ENCODE assay signal across 11 cellular contexts in genomic region chr14:70803321-70804110, GRCh38. TPM values are rescaled to one million over a fixed set of nuclear protein-coding genes. Genes with fewer than 3 reads are reported as not detected.
A peak's percentile ranks its signal among the peaks of the same experiment; 100 is the strongest.
DNase-seq lines count a peak whose midpoint lies in the region; ATAC-seq lines count a peak whose summit lies in the region.
"Had no signal": no experiment of that assay in that cellular context is flagged by ENCODE, and none has a peak within 500 bp of the region (broad histone marks: within the 10 kb centered on the region; RNA-seq: fewer than 3 reads in every experiment).

No MANE protein-coding gene starts in this region.

- ATAC-seq in GM18498 (IDR thresholded peaks at IDR 0.05; ENCODE audit: unreplicated experiment) (peak; percentile 83), GM21447 (IDR thresholded peaks at IDR 0.05; ENCODE audit: unreplicated experiment) (peak; percentile 67), HG03135 (IDR thresholded peaks at IDR 0.05; ENCODE audit: unreplicated experiment) (peak; percentile 70)

- DNase-seq in RPMI8226 (peak; percentile 64), mesenteric fat pad (ENCODE audit: low spot score) (no peak), NCI-H2196 treated with DMSO at 0.1 percent for 48 hours (lab: John Stamatoyannopoulos, UW; ENCODE audit: unreplicated experiment) (no peak), NCI-H2029 (lab: John Stamatoyannopoulos, UW) (no peak), NCI-H128 (lab: John Stamatoyannopoulos, UW; ENCODE audit: unreplicated experiment) (no peak)
- DNase-seq: CD4-positive, CD25-positive, alpha-beta regulatory T cell; NCI-H524; thyroid gland had no signal

RNA-seq across cellular contexts. Expression of gene MAP3K9, which starts 5.8 kb away (rescaled TPM):
- total RNA-seq in mesenteric fat pad: 0.26 TPM
